In genomic region chr12:96219700-96220206, GRCh38 we compare ENCODE assay signal across 8 cellular contexts. TPM values are rescaled to one million over a fixed set of nuclear protein-coding genes. Genes with fewer than 3 reads are reported as not detected.
A peak's percentile ranks its signal among the peaks of the same experiment; 100 is the strongest.
DNase-seq lines count a peak whose midpoint lies in the region; ATAC-seq and TF ChIP-seq lines count a peak whose summit lies in the region.

No MANE protein-coding gene starts in this region.

- no peak for ATAC-seq in GM18858 (IDR thresholded peaks at IDR 0.05; ENCODE audit: unreplicated experiment)

- no peaks in the 10 kb centered on the region for H3F3A ChIP-seq in neural progenitor cell (ENCODE audit: low read depth)

- no peak overlapping the region for H3K27ac Mint-ChIP-seq in neural progenitor cell
- no peak overlapping the region for H3K27ac Mint-ChIP-seq in T-helper 2 cell treated with Interferon-gamma antibody and Interleukin-4, amounts not matched to agents 5 μg/mL and 100 μg/mL, for 36 hours

- DNase-seq in EH (ENCODE audit: low read depth) = peak; percentile 98
- peak; percentile 77 for DNase-seq in NCI-H2107 treated with DMSO at 0.1 percent for 48 hours (lab: John Stamatoyannopoulos, UW; ENCODE audit: unreplicated experiment)
- DNase-seq in cardiac fibroblast (ENCODE audit: low read depth in 2 of 2) = peak; percentile 90 to 99
- DNase-seq in neural progenitor cell (ENCODE audit: low spot score) = peak; percentile 14
- DNase-seq in NCI-H128 (lab: John Stamatoyannopoulos, UW; ENCODE audit: unreplicated experiment) = no peak
- no peak for DNase-seq in T-helper 2 cell treated with Interferon-gamma antibody and Interleukin-4, amounts not matched to agents 5 μg/mL and 100 μg/mL, for 36 hours (ENCODE audit: low spot score)
- no peak for DNase-seq in NCI-H1048 (lab: John Stamatoyannopoulos, UW)

- H3K4me2 ChIP-seq in neural progenitor cell = no peak overlapping the region

- no peaks in the 10 kb centered on the region for H3K9me3 ChIP-seq in neural progenitor cell (ENCODE audit: low read depth)

- no peaks in the 10 kb centered on the region for H3K36me3 ChIP-seq in neural progenitor cell

- no peaks in the 10 kb centered on the region for H3K79me2 ChIP-seq in neural progenitor cell (ENCODE audit: low read depth)

- H3K27me3 ChIP-seq in neural progenitor cell = no peaks in the 10 kb centered on the region

- no peak overlapping the region for H3K27ac ChIP-seq in neural progenitor cell

- H4K20me1 ChIP-seq in neural progenitor cell (ENCODE audit: low read depth) = no peaks in the 10 kb centered on the region

- peaks cover 2% of the 10 kb centered on the region for H3K27me3 Mint-ChIP-seq in neural progenitor cell (ENCODE audit: insufficient read depth, low read depth)
- no peaks in the 10 kb centered on the region for H3K27me3 Mint-ChIP-seq in T-helper 2 cell treated with Interferon-gamma antibody and Interleukin-4, amounts not matched to agents 5 μg/mL and 100 μg/mL, for 36 hours (ENCODE audit: low read depth)

- H3K9me3 Mint-ChIP-seq in neural progenitor cell = no peaks in the 10 kb centered on the region
- H3K9me3 Mint-ChIP-seq in T-helper 2 cell treated with Interferon-gamma antibody and Interleukin-4, amounts not matched to agents 5 μg/mL and 100 μg/mL, for 36 hours = peaks cover 4% of the 10 kb centered on the region

- peak overlapping the region in 1 of 2 donors; percentile 24 for H3K4me3 ChIP-seq in cardiac fibroblast (replicated peaks in 1 of 2; ENCODE audit: low read depth in 2 of 2, low read length in 2 of 2)
- H3K4me3 ChIP-seq in neural progenitor cell = no peak overlapping the region

- H3K4me1 ChIP-seq in neural progenitor cell = peaks cover 9% of the 10 kb centered on the region

- peak overlapping the region; percentile 8 for H3K4me3 Mint-ChIP-seq in neural progenitor cell
- no peak overlapping the region for H3K4me3 Mint-ChIP-seq in T-helper 2 cell treated with Interferon-gamma antibody and Interleukin-4, amounts not matched to agents 5 μg/mL and 100 μg/mL, for 36 hours

- H3K9ac ChIP-seq in neural progenitor cell = no peak overlapping the region

- H2AFZ ChIP-seq in neural progenitor cell (replicated peaks) = no peak overlapping the region

- H3K4me1 Mint-ChIP-seq in neural progenitor cell = peaks cover 23% of the 10 kb centered on the region
- peaks cover 15% of the 10 kb centered on the region for H3K4me1 Mint-ChIP-seq in T-helper 2 cell treated with Interferon-gamma antibody and Interleukin-4, amounts not matched to agents 5 μg/mL and 100 μg/mL, for 36 hours (ENCODE audit: low read depth)

- peaks cover 2% of the 10 kb centered on the region for H3K36me3 Mint-ChIP-seq in neural progenitor cell
- peaks cover 26% of the 10 kb centered on the region for H3K36me3 Mint-ChIP-seq in T-helper 2 cell treated with Interferon-gamma antibody and Interleukin-4, amounts not matched to agents 5 μg/mL and 100 μg/mL, for 36 hours (ENCODE audit: low read depth)

- TF ChIP-seq CTCF in cardiac fibroblast (IDR thresholded peaks at IDR 0.05; ENCODE audit: low read depth, low read length) (no peak), neural progenitor cell (IDR thresholded peaks at IDR 0.05) (no peak)

RNA-seq across cellular contexts. Expression of gene ELK3, which starts 25.6 kb away (rescaled TPM):
- total RNA-seq in neural progenitor cell (ENCODE audit: low replicate concordance) = 4.8 and 5.0 TPM in 2 replicates

Comparison
In these comparisons a context has a peak if more than half of its experiments do, and no peak if none do; other contexts are left out.
1. DNase-seq: peak in EH (single experiment), NCI-H2107 treated with DMSO at 0.1 percent for 48 hours (single experiment), cardiac fibroblast (2 of 2) and neural progenitor cell (single experiment); none in NCI-H128 (single experiment), T-helper 2 cell treated with Interferon-gamma antibody and Interleukin-4, amounts not matched to agents 5 μg/mL and 100 μg/mL, for 36 hours (single experiment) and NCI-H1048 (single experiment).